In genomic region chr10:101763141-101763540, GRCh38 we compare ENCODE assay signal across 19 cellular contexts. TPM values are rescaled to one million over a fixed set of nuclear protein-coding genes. Genes with fewer than 3 reads are reported as not detected.
DNase-seq lines count a peak whose midpoint lies in the region; TF ChIP-seq lines count a peak whose summit lies in the region.
"Had no signal": no experiment of that assay in that cellular context is flagged by ENCODE, and none has a peak within 500 bp of the region (broad histone marks: within the 10 kb centered on the region; RNA-seq: fewer than 3 reads in every experiment).

No MANE protein-coding gene starts in this region.

- peaks cover 7% of the 10 kb centered on the region for H3K4me1 Mint-ChIP-seq in glutamatergic neuron (ENCODE audit: low read depth, unreplicated experiment)
- H3K4me1 Mint-ChIP-seq: CD4-positive, CD25-positive, alpha-beta regulatory T cell had no signal

- H4K91ac ChIP-seq in neuronal stem cell (ENCODE audit: low read depth, low read length, poor library complexity) = no peak overlapping the region

- peak overlapping the region; percentile 33 for H2BK15ac ChIP-seq in neuronal stem cell (ENCODE audit: low read length)

- H3K27me3 ChIP-seq in H7 (ENCODE audit: control insufficient read depth, insufficient read depth, low read length) (peaks cover 1% of the 10 kb centered on the region; the same call in 1 of the 2 replicates), neuronal stem cell (ENCODE audit: control insufficient read depth in 3 of 3, insufficient read depth in 3 of 3, low read depth in 1 of 3, low read length in 3 of 3) (peaks cover 0 to 96% (median 0%) of the 10 kb centered on the region in 3 experiments), spleen (replicated peaks in 1 of 7) (peaks cover 0 to 42% (median 0%) of the 10 kb centered on the region in 7 donors)

- no peak overlapping the region for H3K4me3 Mint-ChIP-seq in glutamatergic neuron (ENCODE audit: unreplicated experiment)
- H3K4me3 Mint-ChIP-seq: CD4-positive, CD25-positive, alpha-beta regulatory T cell; CD8-positive, alpha-beta T cell had no signal

- peak overlapping the region; percentile 39 for H3K4ac ChIP-seq in neuronal stem cell (ENCODE audit: low read length)

- H2BK5ac ChIP-seq in neuronal stem cell (ENCODE audit: low read length) = peak overlapping the region; percentile 27

- no peaks in the 10 kb centered on the region for H3K79me1 ChIP-seq in neuronal stem cell (ENCODE audit: low read depth, low read length)

- no peak overlapping the region for H2BK12ac ChIP-seq in neuronal stem cell (ENCODE audit: low read length)

- H3K18ac ChIP-seq in neuronal stem cell (ENCODE audit: low read length) = peak overlapping the region; percentile 69

- H2BK120ac ChIP-seq in neuronal stem cell (ENCODE audit: low read depth, low read length) = no peak overlapping the region

- no CpG with 5 or more reads among the region's 6 CpGs for WGBS in neuronal stem cell (ENCODE audit: extremely low coverage in 2 of 2, insufficient read length in 2 of 2, insufficient replicate concordance in 1 of 2), 2 donors
- WGBS in spleen, 5 donors = 77 to 85% (median 80%) methylated on average over 3 to 6 of the region's 6 CpGs

- H3K27me3 Mint-ChIP-seq in glutamatergic neuron (ENCODE audit: unreplicated experiment) = peaks cover 7% of the 10 kb centered on the region

- intact Hi-C loops in spleen (cut with DNase I; ENCODE audit: low total_unique reads) = no loop called here

- H3K27ac Mint-ChIP-seq in glutamatergic neuron (ENCODE audit: unreplicated experiment) = no peak overlapping the region
- H3K27ac Mint-ChIP-seq: CD4-positive, CD25-positive, alpha-beta regulatory T cell; CD8-positive, alpha-beta T cell had no signal

- no peak overlapping the region for H4K8ac ChIP-seq in neuronal stem cell (ENCODE audit: low read depth, low read length)

- H3K27ac ChIP-seq in coronary artery (no peak overlapping the region), neuronal stem cell (replicated peaks; ENCODE audit: low read length) (no peak overlapping the region), spleen (no peak overlapping the region)
- H3K27ac ChIP-seq: C4-2B had no signal

- no peak overlapping the region for H2AFZ ChIP-seq in neuronal stem cell (ENCODE audit: low read length)

- H3K36me3 Mint-ChIP-seq in glutamatergic neuron (ENCODE audit: unreplicated experiment) = no peaks in the 10 kb centered on the region
- H3K36me3 Mint-ChIP-seq: CD4-positive, CD25-positive, alpha-beta regulatory T cell; CD8-positive, alpha-beta T cell had no signal

- no peak overlapping the region for H3K4me2 ChIP-seq in neuronal stem cell (ENCODE audit: insufficient read depth, low read length, poor library complexity, severe bottlenecking)

- H3K14ac ChIP-seq in neuronal stem cell (ENCODE audit: low read length) = peak overlapping the region; percentile 5

- TF ChIP-seq CTCF in coronary artery (IDR thresholded peaks at IDR 0.05) (no peak), spleen (IDR thresholded peaks at IDR 0.05 in 8 of 11, conservative IDR thresholded peaks at IDR 0.05 in 3 of 11) (no peak), glutamatergic neuron (IDR thresholded peaks at IDR 0.05; ENCODE audit: partially characterized antibody, unreplicated experiment) (no peak)

- no peak for TF ChIP-seq POLR2A in spleen (IDR thresholded peaks at IDR 0.05)

- H3K23ac ChIP-seq in neuronal stem cell (ENCODE audit: low read depth, low read length, poor library complexity) = peak overlapping the region; percentile 12

- H3K9me3 ChIP-seq in neuronal stem cell (replicated peaks in 1 of 2; ENCODE audit: control insufficient read depth in 2 of 2, insufficient read depth in 1 of 2, low read depth in 1 of 2, low read length in 2 of 2) (no peaks in the 10 kb centered on the region), spleen (no peaks in the 10 kb centered on the region)

- peak overlapping the region; percentile 47 for H2AK5ac ChIP-seq in neuronal stem cell (ENCODE audit: low read depth, low read length)

- H3K4me3 ChIP-seq in H7 (ENCODE audit: insufficient read depth, low read depth, low read length) (no peak overlapping the region), coronary artery (no peak overlapping the region), neuronal stem cell (ENCODE audit: low read length in 2 of 2) (no peak overlapping the region), spleen (no peak overlapping the region)

- DNase-seq in H7 = peak; percentile 41
- DNase-seq in coronary artery (ENCODE audit: low spot score) = peak; percentile 60
- DNase-seq in neuronal stem cell (ENCODE audit: low spot score) = no peak
- DNase-seq in spleen = peak; percentile 45
- no peak for DNase-seq in SHP77 treated with DMSO at 0.1 percent for 48 hours (lab: John Stamatoyannopoulos, UW)
- no peak for DNase-seq in glutamatergic neuron
- no peak for DNase-seq in COLO829 (ENCODE audit: low spot score)
- DNase-seq: CD4-positive, CD25-positive, alpha-beta regulatory T cell; CD8-positive, alpha-beta T cell; DMS53; DMS79 treated with DMSO at 0.1 percent for 48 hours; GF-D8; GOT3; HCEC 1CT had no signal

- H3K4me1 ChIP-seq in neuronal stem cell (ENCODE audit: control insufficient read depth in 2 of 2, insufficient read depth in 1 of 2, low read depth in 1 of 2, low read length in 2 of 2) = peaks cover 0 to 24% of the 10 kb centered on the region in 2 donors
- no peaks in the 10 kb centered on the region for H3K4me1 ChIP-seq in spleen

- H3K9me3 Mint-ChIP-seq in glutamatergic neuron (ENCODE audit: unreplicated experiment) = peaks cover 2% of the 10 kb centered on the region
- H3K9me3 Mint-ChIP-seq: CD4-positive, CD25-positive, alpha-beta regulatory T cell; CD8-positive, alpha-beta T cell had no signal

- H3K36me3 ChIP-seq in H7 (replicated peaks; ENCODE audit: control insufficient read depth, insufficient read depth, low read length) (no peaks in the 10 kb centered on the region), neuronal stem cell (replicated peaks in 1 of 2; ENCODE audit: control insufficient read depth in 2 of 2, insufficient read depth in 2 of 2, low read length in 2 of 2) (no peaks in the 10 kb centered on the region), spleen (no peaks in the 10 kb centered on the region)

- no peak overlapping the region for H3K9ac ChIP-seq in neuronal stem cell (ENCODE audit: low read depth, low read length, poor library complexity)

RNA-seq across cellular contexts. Expression of gene FGF8, which starts 12.8 kb away (rescaled TPM):
- 43.0 and 59.8 TPM in 2 replicates for total RNA-seq in H7 (2014; rRNA removed; shearing (Covaris generic))
- 91.9 TPM for polyA plus RNA-seq in neuronal stem cell (2013, experiment 1 of 2)
- 86.1 TPM for polyA plus RNA-seq in neuronal stem cell (2013, experiment 2 of 2)
- total RNA-seq in spleen (not detected), glutamatergic neuron (ENCODE audit: unreplicated experiment) (1.1 TPM)
- under 1 TPM in 2 of 3 donors, not detected in 1; 0.11 TPM for polyA plus RNA-seq in spleen
- total RNA-seq: A172; A673; CD4-positive, CD25-positive, alpha-beta regulatory T cell; CD8-positive, alpha-beta T cell; Daoy had no signal
- polyA plus RNA-seq: BJ; CD4-positive, CD25-positive, alpha-beta regulatory T cell had no signal

RNA-seq across cellular contexts. Expression of gene NPM3, which starts 20.1 kb away (rescaled TPM):
- total RNA-seq in H7 (2014; rRNA removed; shearing (Covaris generic)) = 332 and 360 TPM in 2 replicates
- 105 TPM for polyA plus RNA-seq in neuronal stem cell (2013, experiment 1 of 2)
- polyA plus RNA-seq in neuronal stem cell (2013, experiment 2 of 2) = 108 TPM
- total RNA-seq in spleen (10 to 100 TPM; 16.8 to 46.9 (median 24.6) TPM), glutamatergic neuron (ENCODE audit: unreplicated experiment) (18.1 TPM)
- 10 to 100 TPM; 33.5 to 54.6 (median 44.2) TPM for polyA plus RNA-seq in spleen

RNA-seq across cellular contexts. Expression of gene OGA, which starts 55.1 kb away (rescaled TPM):
- 56.3 and 96.7 TPM in 2 replicates for total RNA-seq in H7 (2014; rRNA removed; shearing (Covaris generic))
- 74.9 TPM for polyA plus RNA-seq in neuronal stem cell (2013, experiment 1 of 2)
- 76.0 TPM for polyA plus RNA-seq in neuronal stem cell (2013, experiment 2 of 2)
- total RNA-seq in spleen = 100 to 1,000 TPM; 143 to 234 (median 172) TPM
- 10 to 100 TPM; 65.7 to 87.0 (median 68.3) TPM for polyA plus RNA-seq in spleen
- 277 TPM for total RNA-seq in glutamatergic neuron (ENCODE audit: unreplicated experiment)

Comparison
In these comparisons a context has a peak if more than half of its experiments do, and no peak if none do; other contexts are left out.
1. DNase-seq: peak in H7 (single experiment), coronary artery (single experiment) and spleen (single experiment); none in neuronal stem cell (single experiment), SHP77 treated with DMSO at 0.1 percent for 48 hours (single experiment), glutamatergic neuron (single experiment) and COLO829 (single experiment).
2. RNA of gene FGF8, which starts 12.8 kb away (total RNA-seq): 43.0 to 59.8 TPM in H7; 1.1 TPM in glutamatergic neuron (single experiment) and not detected in spleen; every median in the first group is over 10 times any median in the second.